Comparison of ENCODE assay signal across 23 cellular contexts in genomic region chr7:21450876-21451275, GRCh38.
"Had no signal": no experiment of that assay in that cellular context is flagged by ENCODE, and none has a peak within 500 bp of the region (broad histone marks: within the 10 kb centered on the region; RNA-seq: fewer than 3 reads in every experiment).

No MANE protein-coding gene starts in this region.

- H3K27me3 Mint-ChIP-seq: activated B cell treated with CpG ODN at 0.5 μM for 24 hours; activated CD4-positive, alpha-beta T cell treated with anti-CD3 and anti-CD28 coated beads for 36 hours; activated naive CD8-positive, alpha-beta T cell treated with anti-CD3 and anti-CD28 coated beads, Interleukin-2, amount 10 ng/mL, durations not matched to agents 7 days and 5 days; activated T-cell treated with anti-CD3 and anti-CD28 coated beads, Interleukin-2, amount 50 U/mL, for 24 hours; memory B cell had no signal

- H3K27ac ChIP-seq: breast epithelium, coronary artery, esophagus muscularis mucosa, hepatocyte, pancreas, right lobe of liver, skin epidermis had no signal

- H3K4me1 Mint-ChIP-seq: nephron progenitor cell had no signal

- H3K36me3 ChIP-seq: breast epithelium, right lobe of liver had no signal

- H3K27me3 ChIP-seq: breast epithelium, esophagus muscularis mucosa, hepatocyte, pancreas, right lobe of liver had no signal

- H3K4me3 ChIP-seq: breast epithelium, coronary artery, esophagus muscularis mucosa, hepatocyte, pancreas, right lobe of liver, skin epidermis had no signal

- H3K4me1 ChIP-seq: breast epithelium, esophagus muscularis mucosa, pancreas, right lobe of liver had no signal

- DNase-seq: activated B cell treated with CpG ODN at 0.5 μM for 24 hours; activated CD4-positive, alpha-beta T cell treated with anti-CD3 and anti-CD28 coated beads for 36 hours; activated CD4-positive, alpha-beta T cell treated with anti-CD3 and anti-CD28 coated beads, Interleukin-2, amount 50 U/mL, for 4 hours; activated CD8-positive, alpha-beta memory T cell treated with anti-CD3 and anti-CD28 coated beads for 24 hours; activated CD8-positive, alpha-beta memory T cell treated with anti-CD3 and anti-CD28 coated beads, Interleukin-2, amount 50 U/mL, for 4 hours; activated naive CD4-positive, alpha-beta T cell treated with Interleukin-2 at 50 U/mL for 16 hours; activated naive CD8-positive, alpha-beta T cell treated with anti-CD3 and anti-CD28 coated beads, Interleukin-2, amount 10 ng/mL, durations not matched to agents 7 days and 5 days; activated T-cell treated with anti-CD3 and anti-CD28 coated beads, Interleukin-2, amount 50 U/mL, for 24 hours; amniotic stem cell; glutamatergic neuron; nephron progenitor cell; pancreas; right lobe of liver; stimulated activated CD4-positive, alpha-beta T cell treated with anti-CD3 and anti-CD28 coated beads, Interleukin-1b, Interleukin-23, amount 100 ng/mL, for 48 hours; T1000 had no signal

- H3K27ac Mint-ChIP-seq: activated B cell treated with CpG ODN at 0.5 μM for 24 hours; activated CD4-positive, alpha-beta T cell treated with anti-CD3 and anti-CD28 coated beads for 36 hours; activated naive CD8-positive, alpha-beta T cell treated with anti-CD3 and anti-CD28 coated beads, Interleukin-2, amount 10 ng/mL, durations not matched to agents 7 days and 5 days; activated T-cell treated with anti-CD3 and anti-CD28 coated beads, Interleukin-2, amount 50 U/mL, for 24 hours; activated T-helper 2 cell treated with anti-CD3 and anti-CD28 coated beads, Interferon-gamma antibody, Interleukin-2, Interleukin-4, amounts not matched to agents 10 μg/mL and 5 μg/mL and 100 μg/mL, durations not matched to agents 14 hours and 24 hours and 36 hours; memory B cell; nephron progenitor cell; stimulated activated effector memory CD8-positive, alpha-beta T cell treated with anti-CD3 and anti-CD28 coated beads, Interleukin-12 subunit alpha, Interleukin-12 subunit beta, amount 100 ng/mL, for 72 hours had no signal

- ATAC-seq: activated CD4-positive, alpha-beta T cell treated with anti-CD3 and anti-CD28 coated beads for 36 hours; pancreas; right lobe of liver; stimulated activated effector memory CD8-positive, alpha-beta T cell treated with anti-CD3 and anti-CD28 coated beads, Interleukin-12 subunit alpha, Interleukin-12 subunit beta, amount 100 ng/mL, for 72 hours had no signal

- H3K4me3 Mint-ChIP-seq: activated B cell treated with CpG ODN at 0.5 μM for 24 hours; activated CD4-positive, alpha-beta T cell treated with anti-CD3 and anti-CD28 coated beads for 36 hours; activated naive CD8-positive, alpha-beta T cell treated with anti-CD3 and anti-CD28 coated beads, Interleukin-2, amount 10 ng/mL, durations not matched to agents 7 days and 5 days; activated T-cell treated with anti-CD3 and anti-CD28 coated beads, Interleukin-2, amount 50 U/mL, for 24 hours; memory B cell; nephron progenitor cell; stimulated activated effector memory CD8-positive, alpha-beta T cell treated with anti-CD3 and anti-CD28 coated beads, Interleukin-12 subunit alpha, Interleukin-12 subunit beta, amount 100 ng/mL, for 72 hours had no signal

- H3K9me3 ChIP-seq: esophagus muscularis mucosa, pancreas, right lobe of liver had no signal
